Comparison of ENCODE assay signal across 1 cellular context in the genomic region with DNA sequence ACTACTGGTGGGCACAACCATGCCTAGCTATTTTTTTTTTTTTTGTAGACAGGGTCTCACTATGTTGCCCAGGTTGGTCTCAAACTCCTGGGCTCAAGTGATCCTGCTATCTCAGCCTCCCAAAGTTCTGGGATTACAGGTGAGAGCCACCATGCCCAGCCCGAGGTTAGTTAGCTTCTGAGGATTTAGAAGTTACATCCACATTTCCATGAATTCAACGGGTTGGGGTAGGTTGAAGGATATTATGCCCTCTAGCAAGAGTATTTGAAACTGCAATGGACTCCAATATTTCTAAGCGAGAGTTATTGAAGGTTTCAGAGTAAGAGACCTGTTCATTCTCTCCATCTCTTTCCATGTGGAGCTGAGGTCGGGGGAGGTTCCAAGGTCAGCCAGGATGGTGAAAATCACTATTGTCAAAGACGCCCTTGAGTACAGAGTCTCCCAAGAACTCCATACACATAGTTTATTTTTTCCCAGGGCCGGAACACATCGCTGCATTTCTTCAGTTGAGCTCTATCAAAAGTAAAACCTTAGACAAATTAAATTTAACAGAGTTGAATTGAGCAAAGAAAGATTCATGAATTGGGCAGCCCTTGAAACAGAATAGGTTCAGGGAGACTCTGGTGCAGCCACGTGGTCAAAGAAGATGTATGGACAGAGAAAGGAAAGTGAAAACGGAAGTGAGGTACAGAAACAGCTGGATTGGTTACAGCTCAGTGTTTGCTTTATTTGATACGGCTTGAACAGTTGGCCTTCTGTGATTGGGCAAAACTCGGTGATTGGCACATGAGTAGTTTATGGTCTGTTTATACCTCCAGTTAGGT.
TF ChIP-seq lines count a peak whose summit lies in the region.

No MANE protein-coding gene starts in this region.

TF ChIP-seq in H1, 55 proteins besides CTCF, POLR2A, EP300 and RAD21:
- no peak for TF ChIP-seq CEBPB (IDR thresholded peaks at IDR 0.05; ENCODE audit: low read depth, low read length)
- no peak for TF ChIP-seq ASH2L (IDR thresholded peaks at IDR 0.05; ENCODE audit: low read length)
- no peak for TF ChIP-seq NANOG (IDR thresholded peaks at IDR 0.05; ENCODE audit: insufficient read depth, low read depth, low read length, poor library complexity, severe bottlenecking)
- no peak for TF ChIP-seq KDM4A (IDR thresholded peaks at IDR 0.05; ENCODE audit: low read depth, low read length, severe bottlenecking)
- no peak for TF ChIP-seq RFX5 (IDR thresholded peaks at IDR 0.05; ENCODE audit: borderline replicate concordance, low read depth, low read length)
- TF ChIP-seq CHD7 (IDR thresholded peaks at IDR 0.05; ENCODE audit: insufficient replicate concordance, low read length), result no peak
- TF ChIP-seq, protein P1, sequence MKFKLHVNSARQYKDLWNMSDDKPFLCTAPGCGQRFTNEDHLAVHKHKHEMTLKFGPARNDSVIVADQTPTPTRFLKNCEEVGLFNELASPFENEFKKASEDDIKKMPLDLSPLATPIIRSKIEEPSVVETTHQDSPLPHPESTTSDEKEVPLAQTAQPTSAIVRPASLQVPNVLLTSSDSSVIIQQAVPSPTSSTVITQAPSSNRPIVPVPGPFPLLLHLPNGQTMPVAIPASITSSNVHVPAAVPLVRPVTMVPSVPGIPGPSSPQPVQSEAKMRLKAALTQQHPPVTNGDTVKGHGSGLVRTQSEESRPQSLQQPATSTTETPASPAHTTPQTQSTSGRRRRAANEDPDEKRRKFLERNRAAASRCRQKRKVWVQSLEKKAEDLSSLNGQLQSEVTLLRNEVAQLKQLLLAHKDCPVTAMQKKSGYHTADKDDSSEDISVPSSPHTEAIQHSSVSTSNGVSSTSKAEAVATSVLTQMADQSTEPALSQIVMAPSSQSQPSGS (IDR thresholded peaks at IDR 0.05; ENCODE audit: low read length), result no peak
- TF ChIP-seq SP1 (IDR thresholded peaks at IDR 0.05; ENCODE audit: low read depth, low read length), result no peak
- TF ChIP-seq CBX5 (IDR thresholded peaks at IDR 0.05; ENCODE audit: low read depth, low read length), result no peak
- TF ChIP-seq EGR1 (IDR thresholded peaks at IDR 0.05; ENCODE audit: borderline replicate concordance, low read depth, low read length), result no peak
- no peak for TF ChIP-seq YY1 (IDR thresholded peaks at IDR 0.05; ENCODE audit: low read depth, low read length)
- TF ChIP-seq NRF1 (IDR thresholded peaks at IDR 0.05; ENCODE audit: low read depth, low read length), result no peak
- TF ChIP-seq TBP (IDR thresholded peaks at IDR 0.05; ENCODE audit: low read depth, low read length), result no peak
- no peak for TF ChIP-seq SIX5 (IDR thresholded peaks at IDR 0.05; ENCODE audit: low read depth, low read length)
- TF ChIP-seq CTBP2 (IDR thresholded peaks at IDR 0.05; ENCODE audit: borderline replicate concordance, insufficient read depth, insufficient read length, low read length), result no peak
- TF ChIP-seq BACH1 (IDR thresholded peaks at IDR 0.05; ENCODE audit: low read length), result no peak
